ENCODE assay signal across 21 cellular contexts in genomic region chr16:57043248-57043647, GRCh38. TPM values are rescaled to one million over a fixed set of nuclear protein-coding genes. Genes with fewer than 3 reads are reported as not detected.
DNase-seq lines count a peak whose midpoint lies in the region; ATAC-seq, FAIRE-seq and TF ChIP-seq lines count a peak whose summit lies in the region.
"Had no signal": no experiment of that assay in that cellular context is flagged by ENCODE, and none has a peak within 500 bp of the region (broad histone marks: within the 10 kb centered on the region; RNA-seq: fewer than 3 reads in every experiment).

No MANE protein-coding gene starts in this region.

- H2BK15ac ChIP-seq in neuronal stem cell (ENCODE audit: low read length), result no peak overlapping the region

- H3K23ac ChIP-seq in neuronal stem cell (ENCODE audit: low read depth, low read length, poor library complexity), result no peak overlapping the region

- FAIRE-seq in GM12892 (lab: Jason Lieb, UNC), result no peak
- FAIRE-seq: colon, endothelial cell of umbilical vein, frontal cortex, H1 had no signal

- CTCF ChIA-PET in activated CD8-positive, alpha-beta T cell treated with anti-CD3 and anti-CD28 coated beads, Interleukin-2, amount 10 ng/mL, durations not matched to agents 7 days and 5 days (lab: Charles Lee), result interaction anchor here (3.0 to 5.1 kb wide), 2 partner anchors 50 to 79 kb away, joined by 35 to 89 read pairs; partner anchors contain the start of gene CETP

- TF ChIP-seq POLR2A in GM12892 (IDR thresholded peaks at IDR 0.05; ENCODE audit: low read depth, low read length), result no peak

- H3K4ac ChIP-seq in neuronal stem cell (ENCODE audit: low read length), result no peak overlapping the region

- no CpG with 5 or more reads among the region's 9 CpGs for whole genome bisulfite sequencing in neuronal stem cell (ENCODE audit: extremely low coverage in 2 of 2, insufficient read length in 2 of 2, insufficient replicate concordance in 1 of 2), 2 donors

- no peak overlapping the region for H2BK120ac ChIP-seq in neuronal stem cell (ENCODE audit: low read depth, low read length)

- no peaks in the 10 kb centered on the region for H3K9me3 Mint-ChIP-seq in activated CD8-positive, alpha-beta T cell treated with anti-CD3 and anti-CD28 coated beads, Interleukin-2, amount 10 ng/mL, durations not matched to agents 7 days and 5 days (ENCODE audit: insufficient read depth)

- peak; percentile 50 for DNase-seq in SKM-1 treated with dmso at 0.1 percent for 144 hours (lab: John Stamatoyannopoulos, UW; ENCODE audit: unreplicated experiment)
- DNase-seq in SKM-1 (lab: John Stamatoyannopoulos, UW; ENCODE audit: unreplicated experiment), result no peak
- DNase-seq in HL-60 (ENCODE audit: low read depth in 1 of 2, low spot score in 1 of 2), result peak; percentile 44 to 75
- DNase-seq in activated CD8-positive, alpha-beta T cell treated with anti-CD3 and anti-CD28 coated beads, Interleukin-2, amount 10 ng/mL, durations not matched to agents 7 days and 5 days, result no peak
- no peak for DNase-seq in neuronal stem cell (ENCODE audit: low spot score)
- no peak for DNase-seq in stimulated activated CD4-positive, alpha-beta T cell treated with anti-CD3 and anti-CD28 coated beads, Interleukin-4, amount 100 ng/mL, for 24 hours
- no peak for DNase-seq in GM12892 (ENCODE audit: insufficient read length)
- DNase-seq: activated CD8-positive, alpha-beta memory T cell treated with anti-CD3 and anti-CD28 coated beads, Interleukin-2, amount 50 U/mL, for 48 hours; aorta; NCI-H1694; stimulated activated CD4-positive, alpha-beta T cell treated with anti-CD3 and anti-CD28 coated beads, Interleukin-15, amount 100 ng/mL, for 24 hours had no signal

- H3K27me3 ChIP-seq in HL-60 (ENCODE audit: insufficient read depth, poor library complexity, severe bottlenecking), result no peaks in the 10 kb centered on the region
- peaks cover 0 to 8% (median 0%) of the 10 kb centered on the region in 3 experiments for H3K27me3 ChIP-seq in neuronal stem cell (ENCODE audit: control insufficient read depth in 3 of 3, insufficient read depth in 3 of 3, low read depth in 1 of 3, low read length in 3 of 3)
- H3K27me3 ChIP-seq: suprapubic skin had no signal

- no peak overlapping the region for H4K8ac ChIP-seq in neuronal stem cell (ENCODE audit: low read depth, low read length)

- no peak overlapping the region for H3K14ac ChIP-seq in neuronal stem cell (ENCODE audit: low read length)

- H3K4me1 ChIP-seq in neuronal stem cell (ENCODE audit: control insufficient read depth in 2 of 2, insufficient read depth in 1 of 2, low read depth in 1 of 2, low read length in 2 of 2), result peaks cover 0 to 2% of the 10 kb centered on the region in 2 donors

- H3K36me3 ChIP-seq in neuronal stem cell (replicated peaks in 1 of 2; ENCODE audit: control insufficient read depth in 2 of 2, insufficient read depth in 2 of 2, low read length in 2 of 2), result no peaks in the 10 kb centered on the region

- POLR2A ChIA-PET in activated CD8-positive, alpha-beta T cell treated with anti-CD3 and anti-CD28 coated beads, Interleukin-2, amount 10 ng/mL, durations not matched to agents 7 days and 5 days (lab: Charles Lee), result interaction anchor here (3.6 to 6.2 kb wide), 2 partner anchors 55 to 78 kb away, joined by 25 to 87 read pairs; partner anchors contain the start of gene NLRC5

- H3K9ac ChIP-seq in neuronal stem cell (ENCODE audit: low read depth, low read length, poor library complexity), result peak overlapping the region; percentile 35

- peaks cover 74% of the 10 kb centered on the region for H3K36me3 Mint-ChIP-seq in activated CD8-positive, alpha-beta T cell treated with anti-CD3 and anti-CD28 coated beads, Interleukin-2, amount 10 ng/mL, durations not matched to agents 7 days and 5 days (ENCODE audit: low read depth)

- H3K79me1 ChIP-seq in neuronal stem cell (ENCODE audit: low read depth, low read length), result no peaks in the 10 kb centered on the region

- H2AK5ac ChIP-seq in neuronal stem cell (ENCODE audit: low read depth, low read length), result no peak overlapping the region

- no peak overlapping the region for H4K91ac ChIP-seq in neuronal stem cell (ENCODE audit: low read depth, low read length, poor library complexity)

- no peak for ATAC-seq in activated CD8-positive, alpha-beta T cell treated with anti-CD3 and anti-CD28 coated beads, Interleukin-2, amount 10 ng/mL, durations not matched to agents 7 days and 5 days
- ATAC-seq in HG03175 (IDR thresholded peaks at IDR 0.05; ENCODE audit: unreplicated experiment), result no peak

- no peak overlapping the region for H3K18ac ChIP-seq in neuronal stem cell (ENCODE audit: low read length)

- H2BK5ac ChIP-seq in neuronal stem cell (ENCODE audit: low read length), result no peak overlapping the region

- H3K4me2 ChIP-seq in neuronal stem cell (ENCODE audit: insufficient read depth, low read length, poor library complexity, severe bottlenecking), result no peak overlapping the region

- H3K27ac ChIP-seq in HL-60 (replicated peaks) (peak overlapping the region; percentile 95), neuronal stem cell (replicated peaks; ENCODE audit: low read length) (no peak overlapping the region)
- H3K27ac ChIP-seq: 22Rv1, C4-2B, suprapubic skin, VCaP had no signal

- no peak overlapping the region for H2AFZ ChIP-seq in neuronal stem cell (ENCODE audit: low read length)

- no peak overlapping the region for H3K4me3 ChIP-seq in HL-60 (replicated peaks; ENCODE audit: insufficient read depth, low read length)
- H3K4me3 ChIP-seq in neuronal stem cell (ENCODE audit: low read length in 2 of 2), result no peak overlapping the region
- H3K4me3 ChIP-seq: suprapubic skin had no signal

- peak overlapping the region; percentile 64 for H3K4me3 Mint-ChIP-seq in activated CD8-positive, alpha-beta T cell treated with anti-CD3 and anti-CD28 coated beads, Interleukin-2, amount 10 ng/mL, durations not matched to agents 7 days and 5 days

- TF ChIP-seq CTCF in HL-60 (IDR thresholded peaks at IDR 0.05; ENCODE audit: insufficient read depth, low read length), result no peak

- H3K9me3 ChIP-seq in neuronal stem cell (replicated peaks in 1 of 2; ENCODE audit: control insufficient read depth in 2 of 2, insufficient read depth in 1 of 2, low read depth in 1 of 2, low read length in 2 of 2), result peaks cover 2 to 4% of the 10 kb centered on the region in 2 donors
- H3K9me3 ChIP-seq: suprapubic skin had no signal

- H3K27ac Mint-ChIP-seq in activated CD8-positive, alpha-beta T cell treated with anti-CD3 and anti-CD28 coated beads, Interleukin-2, amount 10 ng/mL, durations not matched to agents 7 days and 5 days, result peak overlapping the region; percentile 97

- H2BK12ac ChIP-seq in neuronal stem cell (ENCODE audit: low read length), result no peak overlapping the region

- H3K4me1 Mint-ChIP-seq in activated CD8-positive, alpha-beta T cell treated with anti-CD3 and anti-CD28 coated beads, Interleukin-2, amount 10 ng/mL, durations not matched to agents 7 days and 5 days (ENCODE audit: low read depth), result peaks cover 70% of the 10 kb centered on the region

- H3K27me3 Mint-ChIP-seq in activated CD8-positive, alpha-beta T cell treated with anti-CD3 and anti-CD28 coated beads, Interleukin-2, amount 10 ng/mL, durations not matched to agents 7 days and 5 days (ENCODE audit: low read depth), result no peaks in the 10 kb centered on the region

RNA-seq across cellular contexts. Expression of gene CPNE2, which starts 49.1 kb away (rescaled TPM):
- total RNA-seq in activated CD8-positive, alpha-beta T cell treated with anti-CD3 and anti-CD28 coated beads, Interleukin-2, amount 10 ng/mL, durations not matched to agents 7 days and 5 days, result 10 to 100 TPM; 11.3 to 12.5 TPM
- polyA plus RNA-seq in neuronal stem cell (2013, experiment 1 of 2), result 60.5 TPM
- polyA plus RNA-seq in neuronal stem cell (2013, experiment 2 of 2), result 61.7 TPM
- 13.1 TPM for polyA plus RNA-seq in GM12892 (2012; ENCODE audit: missing spikeins)

RNA-seq across cellular contexts. Expression of gene NLRC5, which starts 53.9 kb away (rescaled TPM):
- total RNA-seq in activated CD8-positive, alpha-beta T cell treated with anti-CD3 and anti-CD28 coated beads, Interleukin-2, amount 10 ng/mL, durations not matched to agents 7 days and 5 days, result 100 to 1,000 TPM; 280 to 291 TPM
- 0.06 TPM for polyA plus RNA-seq in neuronal stem cell (2013, experiment 1 of 2)
- polyA plus RNA-seq in neuronal stem cell (2013, experiment 2 of 2), result 0.39 TPM
- 99.5 TPM for polyA plus RNA-seq in GM12892 (2012; ENCODE audit: missing spikeins)
- polyA plus RNA-seq: neural cell had no signal

Comparison
In these comparisons a context has a peak if more than half of its experiments do, and no peak if none do; other contexts are left out.
1. DNase-seq: peak in SKM-1 treated with dmso at 0.1 percent for 144 hours (single experiment) and HL-60 (2 of 2); none in SKM-1 (single experiment), activated CD8-positive, alpha-beta T cell treated with anti-CD3 and anti-CD28 coated beads, Interleukin-2, amount 10 ng/mL, durations not matched to agents 7 days and 5 days (single experiment), neuronal stem cell (single experiment), stimulated activated CD4-positive, alpha-beta T cell treated with anti-CD3 and anti-CD28 coated beads, Interleukin-4, amount 100 ng/mL, for 24 hours (single experiment) and GM12892 (single experiment).